Comparison of ENCODE assay signal across 22 cellular contexts in genomic region chr5:113343343-113343742, GRCh38.
DNase-seq lines count a peak whose midpoint lies in the region; TF ChIP-seq lines count a peak whose summit lies in the region.
"Had no signal": no experiment of that assay in that cellular context is flagged by ENCODE, and none has a peak within 500 bp of the region (broad histone marks: within the 10 kb centered on the region; RNA-seq: fewer than 3 reads in every experiment).

No MANE protein-coding gene starts in this region.

- H3K14ac ChIP-seq in mesenchymal stem cell (ENCODE audit: low read length in 2 of 2) = no peak overlapping the region

- no peak overlapping the region for H2AK5ac ChIP-seq in mesenchymal stem cell (ENCODE audit: low read length, severe bottlenecking)

- TF ChIP-seq CTCF in fibroblast of villous mesenchyme (IDR thresholded peaks at IDR 0.05; ENCODE audit: insufficient read depth, low read depth, low read length) = no peak

- H3K9me3 ChIP-seq in mesenchymal stem cell (ENCODE audit: control insufficient read depth, low read length) = peaks cover 5% of the 10 kb centered on the region
- H3K9me3 ChIP-seq: gastrocnemius medialis, SJCRH30, spleen, thyroid gland had no signal

- H4K91ac ChIP-seq in mesenchymal stem cell (ENCODE audit: low read length) = no peak overlapping the region

- H3K4me2 ChIP-seq in mesenchymal stem cell (ENCODE audit: low read length, poor library complexity, severe bottlenecking) = no peak overlapping the region

- no peak overlapping the region for H3K9ac ChIP-seq in mesenchymal stem cell (ENCODE audit: low read length)

- WGBS in mesenchymal stem cell = 58% methylated on average over 2 of the region's 3 CpGs

- H3K27ac ChIP-seq in mesenchymal stem cell (ENCODE audit: low read length, poor library complexity, severe bottlenecking) = no peak overlapping the region
- H3K27ac ChIP-seq: gastrocnemius medialis, SJCRH30, spleen, thyroid gland, VCaP had no signal

- H2BK5ac ChIP-seq in mesenchymal stem cell (ENCODE audit: low read depth, low read length, poor library complexity, severe bottlenecking) = no peak overlapping the region

- DNase-seq in NCI-H226 (peak; percentile 51), amniotic stem cell (lab: John Stamatoyannopoulos, UW) (peak; percentile 39), fibroblast of villous mesenchyme (ENCODE audit: low read depth) (peak; percentile 82), mesenchymal stem cell (peak; percentile 81), RPMI8226 (no peak)
- DNase-seq in stimulated activated CD4-positive, alpha-beta T cell treated with anti-CD3 and anti-CD28 coated beads, Interleukin-12 subunit alpha, Interleukin-12 subunit beta, amount 100 ng/mL, for 4 hours = no peak
- no peak for DNase-seq in stimulated activated naive CD4-positive, alpha-beta T cell (lab: John Stamatoyannopoulos, UW)
- DNase-seq: activated CD4-positive, alpha-beta T cell treated with anti-CD3 and anti-CD28 coated beads, Interleukin-2, amount 50 U/mL, for 1 hour; activated naive CD8-positive, alpha-beta T cell treated with anti-CD3 and anti-CD28 coated beads for 36 hours; CD4-positive, alpha-beta memory T cell; DMS153; gastrocnemius medialis; naive thymus-derived CD8-positive, alpha-beta T cell; NCI-H1105 treated with DMSO at 0.1 percent for 48 hours; NCI-H2029 treated with DMSO at 0.1 percent for 48 hours; NCI-H446; SJCRH30; spleen; stimulated activated CD4-positive, alpha-beta T cell treated with anti-CD3 and anti-CD28 coated beads, Interleukin-4, amount 100 ng/mL, for 4 hours; T-helper 17 cell; thyroid gland had no signal

- H2BK15ac ChIP-seq in mesenchymal stem cell (ENCODE audit: low read depth, poor library complexity, severe bottlenecking) = no peak overlapping the region

- H3K23ac ChIP-seq in mesenchymal stem cell (ENCODE audit: low read length in 2 of 2) = no peak overlapping the region

- no peak overlapping the region for H3K4ac ChIP-seq in mesenchymal stem cell (ENCODE audit: low read depth in 1 of 2, low read length in 2 of 2)

- H3K4me1 ChIP-seq in mesenchymal stem cell (ENCODE audit: control insufficient read depth, insufficient read depth, low read depth, low read length) = no peaks in the 10 kb centered on the region
- H3K4me1 ChIP-seq: gastrocnemius medialis, SJCRH30, spleen had no signal

- H2BK12ac ChIP-seq in mesenchymal stem cell (ENCODE audit: low read length in 2 of 2) = no peak overlapping the region

- H3K4me3 ChIP-seq in fibroblast of villous mesenchyme (ENCODE audit: low read depth, low read length) (no peak overlapping the region), mesenchymal stem cell (ENCODE audit: insufficient read depth in 1 of 2, low read depth in 1 of 2, low read length in 2 of 2) (no peak overlapping the region)
- H3K4me3 ChIP-seq: gastrocnemius medialis, SJCRH30, spleen, thyroid gland had no signal

- no peak overlapping the region for H2AFZ ChIP-seq in mesenchymal stem cell (ENCODE audit: low read depth, low read length)

- no peaks in the 10 kb centered on the region for H3K36me3 ChIP-seq in mesenchymal stem cell (ENCODE audit: control insufficient read depth in 1 of 2, insufficient read depth in 2 of 2, low read depth in 1 of 2, low read length in 2 of 2)
- H3K36me3 ChIP-seq: gastrocnemius medialis, SJCRH30, spleen, thyroid gland had no signal

- H4K8ac ChIP-seq in mesenchymal stem cell (ENCODE audit: low read length) = no peak overlapping the region

- no peak overlapping the region for H3K18ac ChIP-seq in mesenchymal stem cell (ENCODE audit: low read depth in 1 of 2, low read length in 2 of 2)

- no peak overlapping the region for H2BK120ac ChIP-seq in mesenchymal stem cell (ENCODE audit: low read depth, low read length)

- no peaks in the 10 kb centered on the region for H3K27me3 ChIP-seq in mesenchymal stem cell (ENCODE audit: control insufficient read depth in 1 of 2, insufficient read depth in 1 of 2, low read length in 2 of 2)
- H3K27me3 ChIP-seq: gastrocnemius medialis, thyroid gland had no signal

- H3K79me1 ChIP-seq in mesenchymal stem cell (replicated peaks; ENCODE audit: low read length, poor library complexity, severe bottlenecking) = no peaks in the 10 kb centered on the region

Comparison
In these comparisons a context has a peak if more than half of its experiments do, and no peak if none do; other contexts are left out.
1. DNase-seq: peak in NCI-H226 (single experiment), amniotic stem cell (single experiment), fibroblast of villous mesenchyme (single experiment) and mesenchymal stem cell (single experiment); none in RPMI8226 (single experiment), stimulated activated CD4-positive, alpha-beta T cell treated with anti-CD3 and anti-CD28 coated beads, Interleukin-12 subunit alpha, Interleukin-12 subunit beta, amount 100 ng/mL, for 4 hours (single experiment) and stimulated activated naive CD4-positive, alpha-beta T cell (0 of 6).